ENCODE assay signal across 15 cellular contexts in genomic region chr3:15781637-15782402, GRCh38. TPM values are rescaled to one million over a fixed set of nuclear protein-coding genes. Genes with fewer than 3 reads are reported as not detected.
DNase-seq lines count a peak whose midpoint lies in the region; ATAC-seq and TF ChIP-seq lines count a peak whose summit lies in the region.
"Had no signal": no experiment of that assay in that cellular context is flagged by ENCODE, and none has a peak within 500 bp of the region (broad histone marks: within the 10 kb centered on the region; RNA-seq: fewer than 3 reads in every experiment).

No MANE protein-coding gene starts in this region.

- peak overlapping the region; percentile 67 for H2BK5ac ChIP-seq in IMR-90 (ENCODE audit: low read depth, low read length, poor library complexity, severe bottlenecking)

- H3K56ac ChIP-seq in IMR-90 (ENCODE audit: extremely low read depth, insufficient read depth, low read length) = no peak overlapping the region

- no peak overlapping the region for H3K4ac ChIP-seq in IMR-90 (ENCODE audit: low read depth, low read length)

- 0 out of 4 replicates have a peak overlapping the region, but pooled peaks of 1 of the 2 experiments have one; percentile 8 for H4K8ac ChIP-seq in IMR-90 (ENCODE audit: low read depth in 2 of 2, low read length in 2 of 2)

- no peak overlapping the region; the same call in 1 of the 2 replicates for H4K91ac ChIP-seq in IMR-90 (ENCODE audit: insufficient read depth, low read depth, low read length)

- peak overlapping the region; percentile 31; the same call in 1 of the 2 replicates for H3K23ac ChIP-seq in IMR-90 (ENCODE audit: low read depth, low read length)

- H3K9me1 ChIP-seq in IMR-90 (ENCODE audit: insufficient read depth, low read length) = no peaks in the 10 kb centered on the region

- 0 out of 2 replicates have a peak overlapping the region, but pooled peaks have one; percentile 22 for H3K14ac ChIP-seq in IMR-90 (replicated peaks; ENCODE audit: low read depth, low read length)

- H3K4me2 ChIP-seq in IMR-90 (ENCODE audit: low read depth, low read length) (peak overlapping the region; percentile 70; the same call in 1 of the 2 replicates), mammary epithelial cell (ENCODE audit: insufficient read depth, low read depth, low read length) (peak overlapping the region; percentile 38), PC-3 (ENCODE audit: low read length) (no peak overlapping the region)
- H3K4me2 ChIP-seq: BLaER1 had no signal

- H3K27ac Mint-ChIP-seq in mesothelial cell of epicardium = peak overlapping the region; percentile 26
- H3K27ac Mint-ChIP-seq: activated naive CD4-positive, alpha-beta T cell treated with anti-CD3 and anti-CD28 coated beads, Interleukin-2, amount 10 ng/mL, durations not matched to agents 7 days and 5 days; type B pancreatic cell had no signal

- H2AFZ ChIP-seq in IMR-90 (replicated peaks; ENCODE audit: low read length, poor library complexity) (no peak overlapping the region), mammary epithelial cell (ENCODE audit: low read depth, low read length) (no peak overlapping the region), PC-3 (ENCODE audit: low read length) (no peak overlapping the region)

- H3K36me3 Mint-ChIP-seq in mesothelial cell of epicardium = peaks cover 3% of the 10 kb centered on the region

- dilution Hi-C loops in IMR-90 (cut with HindIII; ENCODE audit: low sequenced_read_pairs, unreplicated experiment) (no loop called here), mammary epithelial cell (cut with HindIII; ENCODE audit: low sequenced_read_pairs) (no loop called here)

- H3K9me3 ChIP-seq in IMR-90 (ENCODE audit: control insufficient read depth, insufficient read depth, low read length) (no peaks in the 10 kb centered on the region), mammary epithelial cell (replicated peaks; ENCODE audit: insufficient read depth, low read length) (no peaks in the 10 kb centered on the region), thyroid gland (no peaks in the 10 kb centered on the region), PC-3 (ENCODE audit: low read length) (no peaks in the 10 kb centered on the region)
- H3K9me3 ChIP-seq: BLaER1 had no signal

- H3K27me3 ChIP-seq in IMR-90 (ENCODE audit: control insufficient read depth, insufficient read depth, low read length) = no peaks in the 10 kb centered on the region
- no peaks in the 10 kb centered on the region for H3K27me3 ChIP-seq in mammary epithelial cell (ENCODE audit: insufficient read depth, low read length)
- no peaks in the 10 kb centered on the region for H3K27me3 ChIP-seq in thyroid gland
- H3K27me3 ChIP-seq in PC-3 (ENCODE audit: low read length) = no peaks in the 10 kb centered on the region
- H3K27me3 ChIP-seq: BLaER1, cardiac muscle cell had no signal

- BruUV-seq in IMR-90 (replicated peaks; lab: Mats Ljungman, UMichigan) (no TSS peak), mammary epithelial cell (replicated peaks; lab: Mats Ljungman, UMichigan) (no TSS peak), PC-3 (replicated peaks; lab: Mats Ljungman, UMichigan) (no TSS peak)

- H3K4me1 Mint-ChIP-seq in mesothelial cell of epicardium = peaks cover 16% of the 10 kb centered on the region
- H3K4me1 Mint-ChIP-seq: activated naive CD4-positive, alpha-beta T cell treated with anti-CD3 and anti-CD28 coated beads, Interleukin-2, amount 10 ng/mL, durations not matched to agents 7 days and 5 days had no signal

- no CpG with 5 or more reads among the region's 6 CpGs for WGBS in IMR-90 (ENCODE audit: extremely low coverage in 2 of 2, insufficient read length in 1 of 2), 2 experiments
- WGBS in mammary epithelial cell (ENCODE audit: low coverage, missing lambda C conversion rate) = 89% methylated on average over 6 of the region's 6 CpGs
- 84 to 85% methylated on average over 6 of the region's 6 CpGs for WGBS in thyroid gland, 2 donors

- H2AK9ac ChIP-seq in IMR-90 (replicated peaks; ENCODE audit: low read depth, low read length, poor library complexity) = no peak overlapping the region

- H3K9ac ChIP-seq in IMR-90 (ENCODE audit: low read depth, low read length) (peak overlapping the region; percentile 71), mammary epithelial cell (ENCODE audit: insufficient read depth, low read length) (no peak overlapping the region), PC-3 (ENCODE audit: low read length) (no peak overlapping the region)
- H3K9ac ChIP-seq: BLaER1 had no signal

- no peaks in the 10 kb centered on the region for H3K27me3 Mint-ChIP-seq in mesothelial cell of epicardium (ENCODE audit: low read depth)
- H3K27me3 Mint-ChIP-seq: activated naive CD4-positive, alpha-beta T cell treated with anti-CD3 and anti-CD28 coated beads, Interleukin-2, amount 10 ng/mL, durations not matched to agents 7 days and 5 days; type B pancreatic cell had no signal

- no peak overlapping the region for H3K4me3 ChIP-seq in IMR-90 (ENCODE audit: insufficient read depth, low read depth, low read length)
- no peak overlapping the region for H3K4me3 ChIP-seq in mammary epithelial cell (replicated peaks in 1 of 3; ENCODE audit: insufficient read depth in 1 of 3, low read depth in 2 of 3, low read length in 3 of 3)
- no peak overlapping the region for H3K4me3 ChIP-seq in thyroid gland (replicated peaks in 1 of 3)
- no peak overlapping the region for H3K4me3 ChIP-seq in PC-3 (ENCODE audit: low read length)
- H3K4me3 ChIP-seq: BLaER1, cardiac muscle cell had no signal

- H4K20me1 ChIP-seq in IMR-90 (ENCODE audit: insufficient read depth, low read length) (peaks cover 4% of the 10 kb centered on the region; the same call in 1 of the 2 replicates), mammary epithelial cell (ENCODE audit: insufficient read depth, low read length) (no peaks in the 10 kb centered on the region), PC-3 (ENCODE audit: low read length) (no peaks in the 10 kb centered on the region)

- no peaks in the 10 kb centered on the region for H3K9me2 ChIP-seq in PC-3 (replicated peaks; ENCODE audit: low read length)

- peaks cover 12 to 26% of the 10 kb centered on the region in 2 experiments for H3K79me1 ChIP-seq in IMR-90 (ENCODE audit: low read depth in 1 of 2, low read length in 2 of 2)

- TF ChIP-seq CTCF in IMR-90 (conservative IDR thresholded peaks at IDR 0.05; ENCODE audit: low read depth, low read length) (no peak), mammary epithelial cell (conservative IDR thresholded peaks at IDR 0.05 in 1 of 2, IDR thresholded peaks at IDR 0.05 in 1 of 2; ENCODE audit: extremely low read depth in 1 of 2, insufficient read depth in 1 of 2, low read depth in 1 of 2, low read length in 2 of 2) (no peak), mesothelial cell of epicardium (IDR thresholded peaks at IDR 0.05; ENCODE audit: unreplicated experiment) (no peak), thyroid gland (IDR thresholded peaks at IDR 0.05) (no peak), PC-3 (conservative IDR thresholded peaks at IDR 0.05; ENCODE audit: low read depth, low read length) (no peak)

- POLR2A ChIA-PET in IMR-90 (lab: Charles Lee; ENCODE audit: unreplicated experiment) (no interaction called here), PC-3 (lab: Charles Lee; ENCODE audit: unreplicated experiment) (no interaction called here)

- CTCF ChIA-PET in IMR-90 (lab: Yijun Ruan, JAX) = no interaction called here
- CTCF ChIA-PET in mammary epithelial cell (lab: Charles Lee; ENCODE audit: low non-redundant PET) = no interaction called here
- CTCF ChIA-PET in PC-3 (lab: Charles Lee) = no interaction called here

- no peak for TF ChIP-seq POLR2A in IMR-90 (IDR thresholded peaks at IDR 0.05; ENCODE audit: low read depth, low read length)
- TF ChIP-seq POLR2A in thyroid gland (IDR thresholded peaks at IDR 0.05) = no peak

- H4K5ac ChIP-seq in IMR-90 (ENCODE audit: low read depth, low read length) = peak overlapping the region; percentile 15

- in situ Hi-C loops in IMR-90 (cut with MboI; ENCODE audit: low sequenced_read_pairs) = no loop called here
- in situ Hi-C loops in mammary epithelial cell (cut with MboI; ENCODE audit: low sequenced_read_pairs in 2 of 2) = no loop called here

- TF ChIP-seq RAD21 in IMR-90 (IDR thresholded peaks at IDR 0.05; ENCODE audit: low read length) = no peak

- DNase-seq in IMR-90 = no peak
- no peak for DNase-seq in mammary epithelial cell
- no peak for DNase-seq in mesothelial cell of epicardium (ENCODE audit: low spot score in 2 of 2, unreplicated experiment in 2 of 2)
- DNase-seq in thyroid gland = no peak
- DNase-seq in NCI-H526 (lab: John Stamatoyannopoulos, UW) = no peak
- DNase-seq in PC-3 = no peak
- DNase-seq: activated CD4-positive, alpha-beta T cell treated with anti-CD3 and anti-CD28 coated beads for 4 hours; activated naive CD4-positive, alpha-beta T cell treated with anti-CD3 and anti-CD28 coated beads, Interleukin-2, amount 10 ng/mL, durations not matched to agents 7 days and 5 days; NCI-H2107; SIG-M5; T-helper 9 cell had no signal

- no peak overlapping the region for H2BK120ac ChIP-seq in IMR-90 (ENCODE audit: low read depth, low read length)

- peaks cover 10% of the 10 kb centered on the region for H3K36me3 ChIP-seq in IMR-90 (ENCODE audit: control insufficient read depth, insufficient read depth, low read length)
- no peaks in the 10 kb centered on the region for H3K36me3 ChIP-seq in mammary epithelial cell (ENCODE audit: insufficient read depth, low read length)
- H3K36me3 ChIP-seq in thyroid gland = no peaks in the 10 kb centered on the region
- peaks cover 10% of the 10 kb centered on the region; the same call in 1 of the 2 replicates for H3K36me3 ChIP-seq in PC-3 (ENCODE audit: low read depth, low read length)
- H3K36me3 ChIP-seq: cardiac muscle cell had no signal

- peaks cover 9% of the 10 kb centered on the region for H3K4me1 ChIP-seq in IMR-90 (ENCODE audit: control insufficient read depth, insufficient read depth, low read length)
- peaks cover 52% of the 10 kb centered on the region for H3K4me1 ChIP-seq in mammary epithelial cell (ENCODE audit: insufficient read depth, low read length)
- H3K4me1 ChIP-seq in thyroid gland = peaks cover 15 to 18% of the 10 kb centered on the region in 2 donors
- H3K4me1 ChIP-seq in PC-3 (ENCODE audit: insufficient read depth, low read length) = peaks cover 8% of the 10 kb centered on the region

- H3F3A ChIP-seq in PC-3 (ENCODE audit: low read length, unreplicated experiment) = no peaks in the 10 kb centered on the region

- no peak overlapping the region for H3K4me3 Mint-ChIP-seq in mesothelial cell of epicardium
- H3K4me3 Mint-ChIP-seq: activated naive CD4-positive, alpha-beta T cell treated with anti-CD3 and anti-CD28 coated beads, Interleukin-2, amount 10 ng/mL, durations not matched to agents 7 days and 5 days; type B pancreatic cell had no signal

- H2AK5ac ChIP-seq in IMR-90 (ENCODE audit: low read depth, low read length) = no peak overlapping the region

- H3K27ac ChIP-seq in IMR-90 (ENCODE audit: insufficient read depth, low read length) = peak overlapping the region; percentile 65; the same call in 1 of the 2 replicates
- peak overlapping the region; percentile 38 for H3K27ac ChIP-seq in mammary epithelial cell (ENCODE audit: insufficient read depth, low read depth, low read length)
- peak overlapping the region; percentile 16 to 80 (median 37) for H3K27ac ChIP-seq in thyroid gland
- H3K27ac ChIP-seq in PC-3 (ENCODE audit: low read length) = no peak overlapping the region
- H3K27ac ChIP-seq: BLaER1, cardiac muscle cell had no signal

- H2BK15ac ChIP-seq in IMR-90 (ENCODE audit: low read depth, low read length) = 0 out of 3 replicates have a peak overlapping the region, but pooled peaks have one; percentile 37

- no peaks in the 10 kb centered on the region for H3K9me3 Mint-ChIP-seq in mesothelial cell of epicardium
- H3K9me3 Mint-ChIP-seq: activated naive CD4-positive, alpha-beta T cell treated with anti-CD3 and anti-CD28 coated beads, Interleukin-2, amount 10 ng/mL, durations not matched to agents 7 days and 5 days; type B pancreatic cell had no signal

- ATAC-seq in IMR-90 (ENCODE audit: low read depth) (no peak; the same call in 1 of the 2 replicates), GM21717 (IDR thresholded peaks at IDR 0.05; ENCODE audit: unreplicated experiment) (no peak), PC-3 (no peak)

- intact Hi-C loops in IMR-90 (cut with micrococcal nuclease) = no loop called here
- intact Hi-C loops in mammary epithelial cell (cut with micrococcal nuclease) = loop anchor here (1.0 kb wide), 1 partner anchor 13 kb away; no protein-coding TSS in a partner anchor
- intact Hi-C loops in thyroid gland (cut with DNase I) = no loop called here
- intact Hi-C loops in PC-3 (cut with micrococcal nuclease) = no loop called here

- no peak overlapping the region for H2BK20ac ChIP-seq in IMR-90 (ENCODE audit: low read depth, low read length)

- peak overlapping the region; percentile 34; the same call in 1 of the 2 replicates for H3K18ac ChIP-seq in IMR-90 (ENCODE audit: low read depth, low read length)

- H3K79me2 ChIP-seq in mammary epithelial cell (ENCODE audit: insufficient read depth, low read length) (peaks cover 95% of the 10 kb centered on the region), PC-3 (ENCODE audit: low read length) (peaks cover 71% of the 10 kb centered on the region)

RNA-seq across cellular contexts. Expression of gene ANKRD28, which starts 16.0 kb away (rescaled TPM):
- total RNA-seq in IMR-90 (2012; rRNA removed) = 211 and 223 TPM in 2 replicates
- polyA plus RNA-seq in IMR-90 (2012; rRNA removed) = 39.2 and 52.6 TPM in 2 replicates
- polyA plus RNA-seq in IMR-90 (2012; cell fraction: cytosol; rRNA removed) = 14.2 and 22.7 TPM in 2 replicates
- 23.2 and 164 TPM in 2 replicates for polyA plus RNA-seq in IMR-90 (2012; cell fraction: nucleus; rRNA removed; ENCODE audit: low replicate concordance)
- 10 to 100 TPM; 38.0 to 49.2 TPM for total RNA-seq in mammary epithelial cell
- polyA plus RNA-seq in mammary epithelial cell = 25.1 TPM
- polyA minus RNA-seq in mammary epithelial cell = 140 TPM
- 43.7 to 45.0 TPM (median 44.0 TPM) in 3 replicates for total RNA-seq in mesothelial cell of epicardium
- 10 to 100 TPM; 61.3 to 83.3 (median 72.7) TPM for total RNA-seq in thyroid gland
- total RNA-seq in PC-3 (2014; rRNA removed) = 52.1 and 53.0 TPM in 2 replicates
